9 cellular contexts compared by ENCODE assay signal in the genomic region with DNA sequence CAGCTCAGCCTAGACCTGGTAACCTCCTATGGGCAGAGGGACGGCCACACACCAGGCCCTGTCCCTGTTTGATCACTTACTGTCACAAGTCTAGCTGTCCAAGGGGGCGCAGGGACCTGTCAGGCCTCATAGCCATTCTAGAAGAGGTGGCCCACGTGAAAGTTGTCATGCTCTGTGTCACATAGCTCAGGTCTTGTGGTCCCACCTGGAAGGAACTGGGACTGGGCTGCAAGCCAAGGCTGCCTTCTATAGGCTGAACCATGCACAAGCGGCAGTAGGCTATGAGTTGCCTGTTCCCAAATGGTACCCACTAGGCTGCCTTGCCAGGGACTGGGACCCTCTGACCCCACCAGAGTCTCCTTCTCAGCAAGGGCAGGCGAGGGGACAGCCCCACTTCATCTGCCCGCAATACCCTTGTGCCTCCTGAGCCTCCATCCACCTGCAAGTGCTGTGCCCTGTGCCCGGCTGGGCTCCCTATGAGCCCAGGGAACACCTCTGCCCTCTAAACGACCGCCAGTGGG.
DNase-seq lines count a peak whose midpoint lies in the region; ATAC-seq and TF ChIP-seq lines count a peak whose summit lies in the region.
"Had no signal": no experiment of that assay in that cellular context is flagged by ENCODE, and none has a peak within 500 bp of the region (broad histone marks: within the 10 kb centered on the region; RNA-seq: fewer than 3 reads in every experiment).

No MANE protein-coding gene starts in this region.

- H3K27me3 ChIP-seq in neuronal stem cell (ENCODE audit: control insufficient read depth in 3 of 3, insufficient read depth in 3 of 3, low read depth in 1 of 3, low read length in 3 of 3) (no peaks in the 10 kb centered on the region), lower lobe of right lung (ENCODE audit: low read depth) (no peaks in the 10 kb centered on the region)

- H3K9me3 ChIP-seq in neuronal stem cell (replicated peaks in 1 of 2; ENCODE audit: control insufficient read depth in 2 of 2, insufficient read depth in 1 of 2, low read depth in 1 of 2, low read length in 2 of 2) (no peaks in the 10 kb centered on the region), lower lobe of right lung (no peaks in the 10 kb centered on the region)

- no peak for TF ChIP-seq CTCF in lower lobe of right lung (IDR thresholded peaks at IDR 0.05)

- no peak overlapping the region for H3K4me2 ChIP-seq in neuronal stem cell (ENCODE audit: insufficient read depth, low read length, poor library complexity, severe bottlenecking)

- ATAC-seq in GM18909 (IDR thresholded peaks at IDR 0.05; ENCODE audit: poor library complexity, unreplicated experiment) = peak; percentile 7
- ATAC-seq in HG03097 (IDR thresholded peaks at IDR 0.05; ENCODE audit: low FRiP score, unreplicated experiment) = peak; percentile 8
- no peak for ATAC-seq in lower lobe of right lung

- H3K79me1 ChIP-seq in neuronal stem cell (ENCODE audit: low read depth, low read length) = no peaks in the 10 kb centered on the region

- no peak overlapping the region for H3K4me3 Mint-ChIP-seq in activated CD4-positive, alpha-beta memory T cell treated with anti-CD3 and anti-CD28 coated beads for 36 hours
- H3K4me3 Mint-ChIP-seq: naive B cell had no signal

- H3K27me3 Mint-ChIP-seq in activated CD4-positive, alpha-beta memory T cell treated with anti-CD3 and anti-CD28 coated beads for 36 hours = peaks cover 24% of the 10 kb centered on the region

- H3K4me1 Mint-ChIP-seq in activated CD4-positive, alpha-beta memory T cell treated with anti-CD3 and anti-CD28 coated beads for 36 hours (ENCODE audit: low read depth) = peaks cover 51% of the 10 kb centered on the region

- peak overlapping the region; percentile 12 for H3K23ac ChIP-seq in neuronal stem cell (ENCODE audit: low read depth, low read length, poor library complexity)

- no peak overlapping the region for H3K9ac ChIP-seq in neuronal stem cell (ENCODE audit: low read depth, low read length, poor library complexity)

- no peaks in the 10 kb centered on the region for H3K36me3 Mint-ChIP-seq in activated CD4-positive, alpha-beta memory T cell treated with anti-CD3 and anti-CD28 coated beads for 36 hours
- H3K36me3 Mint-ChIP-seq: naive B cell had no signal

- POLR2A ChIA-PET in activated CD4-positive, alpha-beta memory T cell treated with anti-CD3 and anti-CD28 coated beads for 36 hours (lab: Charles Lee) = interaction anchor here (0.9 kb wide), 1 partner anchor 44 kb away, joined by 3 read pairs; no protein-coding TSS in a partner anchor

- intact Hi-C loops in activated CD4-positive, alpha-beta memory T cell treated with anti-CD3 and anti-CD28 coated beads for 36 hours (cut with micrococcal nuclease) = loop anchor here (10.0 kb wide), 1 partner anchor 222 kb away; no protein-coding TSS in a partner anchor
- intact Hi-C loops in lower lobe of right lung (cut with DNase I) = no loop called here

- peak overlapping the region; percentile 88 for H2BK5ac ChIP-seq in neuronal stem cell (ENCODE audit: low read length)

- H2BK15ac ChIP-seq in neuronal stem cell (ENCODE audit: low read length) = peak overlapping the region; percentile 47

- H4K91ac ChIP-seq in neuronal stem cell (ENCODE audit: low read depth, low read length, poor library complexity) = peak overlapping the region; percentile 96

- peak overlapping the region; percentile 99 for H2BK12ac ChIP-seq in neuronal stem cell (ENCODE audit: low read length)

- H3K27ac ChIP-seq in neuronal stem cell (replicated peaks; ENCODE audit: low read length) = peak overlapping the region; percentile 94
- H3K27ac ChIP-seq in lower lobe of right lung = no peak overlapping the region

- H3K14ac ChIP-seq in neuronal stem cell (ENCODE audit: low read length) = peak overlapping the region; percentile 10

- peak overlapping the region; percentile 70 for H2AK5ac ChIP-seq in neuronal stem cell (ENCODE audit: low read depth, low read length)

- H3K18ac ChIP-seq in neuronal stem cell (ENCODE audit: low read length) = peak overlapping the region; percentile 96

- no peak overlapping the region for H4K8ac ChIP-seq in neuronal stem cell (ENCODE audit: low read depth, low read length)

- no peak overlapping the region for H2AFZ ChIP-seq in neuronal stem cell (ENCODE audit: low read length)

- H3K9me3 Mint-ChIP-seq in activated CD4-positive, alpha-beta memory T cell treated with anti-CD3 and anti-CD28 coated beads for 36 hours = no peaks in the 10 kb centered on the region
- H3K9me3 Mint-ChIP-seq: naive B cell had no signal

- H3K36me3 ChIP-seq in neuronal stem cell (replicated peaks in 1 of 2; ENCODE audit: control insufficient read depth in 2 of 2, insufficient read depth in 2 of 2, low read length in 2 of 2) (no peaks in the 10 kb centered on the region), lower lobe of right lung (no peaks in the 10 kb centered on the region)

- no CpG with 5 or more reads among the region's 9 CpGs for WGBS in neuronal stem cell (ENCODE audit: extremely low coverage in 2 of 2, insufficient read length in 2 of 2, insufficient replicate concordance in 1 of 2), 2 donors

- peak overlapping the region; percentile 98 for H2BK120ac ChIP-seq in neuronal stem cell (ENCODE audit: low read depth, low read length)

- H3K27ac Mint-ChIP-seq in activated CD4-positive, alpha-beta memory T cell treated with anti-CD3 and anti-CD28 coated beads for 36 hours = peak overlapping the region; percentile 59

- DNase-seq in activated CD4-positive, alpha-beta memory T cell treated with anti-CD3 and anti-CD28 coated beads for 36 hours = peak; percentile 39
- DNase-seq in neuronal stem cell (ENCODE audit: low spot score) = no peak
- no peak for DNase-seq in activated CD4-positive, CD25-positive, alpha-beta regulatory T cell treated with anti-CD3 and anti-CD28 coated beads, Interleukin-2, amount 50 U/mL, for 72 hours
- DNase-seq in DMS153 treated with DMSO at 0.1 percent for 48 hours (lab: John Stamatoyannopoulos, UW; ENCODE audit: unreplicated experiment) = no peak
- no peak for DNase-seq in lower lobe of right lung
- DNase-seq: naive B cell, SHP77 treated with DMSO at 0.1 percent for 48 hours had no signal

- H3K4ac ChIP-seq in neuronal stem cell (ENCODE audit: low read length) = peak overlapping the region; percentile 80

- CTCF ChIA-PET in activated CD4-positive, alpha-beta memory T cell treated with anti-CD3 and anti-CD28 coated beads for 36 hours (lab: Charles Lee) = no interaction called here

- peaks cover 36 to 43% of the 10 kb centered on the region in 2 donors for H3K4me1 ChIP-seq in neuronal stem cell (ENCODE audit: control insufficient read depth in 2 of 2, insufficient read depth in 1 of 2, low read depth in 1 of 2, low read length in 2 of 2)
- H3K4me1 ChIP-seq in lower lobe of right lung = peaks cover 17% of the 10 kb centered on the region

- H3K4me3 ChIP-seq in neuronal stem cell (ENCODE audit: low read length in 2 of 2) = no peak overlapping the region
- H3K4me3 ChIP-seq in lower lobe of right lung = no peak overlapping the region

Comparison
In these comparisons a context has a peak if more than half of its experiments do, and no peak if none do; other contexts are left out.
1. ATAC-seq: peak in GM18909 (single experiment) and HG03097 (single experiment); none in lower lobe of right lung (0 of 2).